1 cellular context compared by ENCODE assay signal in the genomic region with DNA sequence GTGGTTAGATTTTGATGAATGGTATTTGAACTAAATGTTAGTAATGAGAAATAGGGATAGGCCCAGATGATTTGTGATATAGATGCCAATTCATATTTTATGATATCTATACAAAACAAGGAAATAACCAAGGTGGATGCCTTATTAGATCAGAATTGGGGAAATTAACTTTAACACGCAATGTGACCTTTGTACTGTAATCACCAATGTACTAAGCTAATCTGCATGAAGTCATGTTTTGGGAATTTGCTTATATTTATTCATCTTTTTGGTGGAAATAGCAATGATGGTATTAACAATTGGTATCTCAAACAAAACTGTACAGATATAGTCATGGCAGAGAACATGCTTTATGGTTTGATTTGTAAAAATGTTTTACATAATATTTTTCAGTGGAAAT.
TF ChIP-seq lines count a peak whose summit lies in the region.

No MANE protein-coding gene starts in this region.

TF ChIP-seq in liver, 16 proteins besides CTCF, POLR2A, EP300 and RAD21 (continued from another document):
- TF ChIP-seq, protein P1, sequence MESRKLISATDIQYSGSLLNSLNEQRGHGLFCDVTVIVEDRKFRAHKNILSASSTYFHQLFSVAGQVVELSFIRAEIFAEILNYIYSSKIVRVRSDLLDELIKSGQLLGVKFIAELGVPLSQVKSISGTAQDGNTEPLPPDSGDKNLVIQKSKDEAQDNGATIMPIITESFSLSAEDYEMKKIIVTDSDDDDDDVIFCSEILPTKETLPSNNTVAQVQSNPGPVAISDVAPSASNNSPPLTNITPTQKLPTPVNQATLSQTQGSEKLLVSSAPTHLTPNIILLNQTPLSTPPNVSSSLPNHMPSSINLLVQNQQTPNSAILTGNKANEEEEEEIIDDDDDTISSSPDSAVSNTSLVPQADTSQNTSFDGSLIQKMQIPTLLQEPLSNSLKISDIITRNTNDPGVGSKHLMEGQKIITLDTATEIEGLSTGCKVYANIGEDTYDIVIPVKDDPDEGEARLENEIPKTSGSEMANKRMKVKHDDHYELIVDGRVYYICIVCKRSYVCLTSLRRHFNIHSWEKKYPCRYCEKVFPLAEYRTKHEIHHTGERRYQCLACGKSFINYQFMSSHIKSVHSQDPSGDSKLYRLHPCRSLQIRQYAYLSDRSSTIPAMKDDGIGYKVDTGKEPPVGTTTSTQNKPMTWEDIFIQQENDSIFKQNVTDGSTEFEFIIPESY (IDR thresholded peaks at IDR 0.05) = no peak
- TF ChIP-seq SP1 (IDR thresholded peaks at IDR 0.05) = no peak
- TF ChIP-seq HNF4A (conservative IDR thresholded peaks at IDR 0.05) = peak; percentile 18 to 51
- TF ChIP-seq GABPA (IDR thresholded peaks at IDR 0.05 in 1 of 2, conservative IDR thresholded peaks at IDR 0.05 in 1 of 2) = no peak
- TF ChIP-seq HNF4G (IDR thresholded peaks at IDR 0.05) = no peak
- TF ChIP-seq FOXA1 (IDR thresholded peaks at IDR 0.05) = no peak
- no peak for TF ChIP-seq NR2F2 (IDR thresholded peaks at IDR 0.05)
